In genomic region chr13:46839399-46839798, GRCh38 we compare ENCODE assay signal across 24 cellular contexts. TPM values are rescaled to one million over a fixed set of nuclear protein-coding genes. Genes with fewer than 3 reads are reported as not detected.
"Had no signal": no experiment of that assay in that cellular context is flagged by ENCODE, and none has a peak within 500 bp of the region (broad histone marks: within the 10 kb centered on the region; RNA-seq: fewer than 3 reads in every experiment).

No MANE protein-coding gene starts in this region.

- DNase-seq: Karpas-422, KG1, MM.1S, NCI-H1092 treated with DMSO at 0.1 percent for 48 hours, NCI-H1417 treated with DMSO at 0.1 percent for 48 hours, NCI-H146, NCI-H1694 treated with DMSO at 0.1 percent for 48 hours, NCI-H1930, NCI-H2081, NCI-H2107, NCI-H2171 treated with DMSO at 0.1 percent for 48 hours, NCI-H345, NCI-H446 treated with DMSO at 0.1 percent for 48 hours, NCI-H510A treated with DMSO at 0.1 percent for 48 hours, NCI-H526, NCI-H82, Right ventricle myocardium superior, RPMI8226, SK-N-SH, SW 1271, T-cell had no signal

- H3K4me2 ChIP-seq: SK-N-SH had no signal

- H3K9ac ChIP-seq: SK-N-SH had no signal

- FAIRE-seq: RCC 7860 had no signal

- H3K9me3 ChIP-seq: SK-N-SH had no signal

- ATAC-seq: T-cell had no signal

RNA-seq across cellular contexts. Expression of gene HTR2A, which starts 57.5 kb away (rescaled TPM):
- total RNA-seq: HT1080, Right ventricle myocardium superior, SK-MEL-5, T-cell had no signal
